In genomic region chr21:15061284-15061683, GRCh38 we compare ENCODE assay signal across 11 cellular contexts. TPM values are rescaled to one million over a fixed set of nuclear protein-coding genes. Genes with fewer than 3 reads are reported as not detected.
DNase-seq lines count a peak whose midpoint lies in the region; ATAC-seq and TF ChIP-seq lines count a peak whose summit lies in the region.
"Had no signal": no experiment of that assay in that cellular context is flagged by ENCODE, and none has a peak within 500 bp of the region (broad histone marks: within the 10 kb centered on the region; RNA-seq: fewer than 3 reads in every experiment).

No MANE protein-coding gene starts in this region.

- no peak for TF ChIP-seq RAD21 in liver (IDR thresholded peaks at IDR 0.05)

- intact Hi-C loops in left ventricle myocardium inferior (cut with micrococcal nuclease) (loop anchor here (5.0 kb wide), 1 partner anchor 421 kb away; no protein-coding TSS in a partner anchor), heart right ventricle (cut with DNase I) (loop anchor here in 9 of 10 donors (5.0 to 10.0 kb wide), 9 partner anchors 84 to 676 kb away; partner anchors contain the start of gene HSPA13 (in 1 of the 9))
- intact Hi-C loops in CD4-positive, alpha-beta memory T cell (cut with micrococcal nuclease), result loop anchor here (5.0 to 10.0 kb wide), 4 partner anchors 54 to 766 kb away; no protein-coding TSS in a partner anchor

- H3K9me3 Mint-ChIP-seq in activated naive CD8-positive, alpha-beta T cell (ENCODE audit: low read depth), result no peaks in the 10 kb centered on the region
- no peaks in the 10 kb centered on the region for H3K9me3 Mint-ChIP-seq in type B pancreatic cell
- H3K9me3 Mint-ChIP-seq in CD4-positive, alpha-beta memory T cell, result no peaks in the 10 kb centered on the region

- TF ChIP-seq CTCF in left ventricle myocardium inferior (IDR thresholded peaks at IDR 0.05; ENCODE audit: borderline replicate concordance), result no peak
- no peak for TF ChIP-seq CTCF in heart right ventricle (IDR thresholded peaks at IDR 0.05)
- TF ChIP-seq CTCF in liver (IDR thresholded peaks at IDR 0.05; ENCODE audit: low read depth, low read length, missing input control), result no peak
- no peak for TF ChIP-seq CTCF in type B pancreatic cell (conservative IDR thresholded peaks at IDR 0.05)

- H3K36me3 Mint-ChIP-seq in activated naive CD8-positive, alpha-beta T cell, result no peaks in the 10 kb centered on the region
- peaks cover 11% of the 10 kb centered on the region for H3K36me3 Mint-ChIP-seq in type B pancreatic cell
- H3K36me3 Mint-ChIP-seq in CD4-positive, alpha-beta memory T cell, result peaks cover 0 to 15% of the 10 kb centered on the region in 2 donors

- 42 to 57% methylated on average over 3 of the region's 3 CpGs for WGBS in heart right ventricle, 2 donors
- 47% methylated on average over 3 of the region's 3 CpGs for WGBS in liver

- H3K27ac ChIP-seq in left ventricle myocardium inferior (replicated peaks) (peak overlapping the region; percentile 0), heart right ventricle (peak overlapping the region in 1 of 10 donors; percentile 97), liver (ENCODE audit: low read depth in 1 of 2, low read length in 2 of 2) (peak overlapping the region; percentile 5 to 26)
- H3K27ac ChIP-seq in CD4-positive, alpha-beta memory T cell (ENCODE audit: low read depth, low read length), result no peak overlapping the region

- POLR2A ChIA-PET in CD4-positive, alpha-beta memory T cell (lab: Charles Lee; ENCODE audit: partially characterized antibody), result no interaction called here

- no peak for ATAC-seq in heart right ventricle
- ATAC-seq: pancreas had no signal

- DNase-seq in left ventricle myocardium inferior (no peak), heart right ventricle (no peak), type B pancreatic cell (ENCODE audit: extremely low spot score, unreplicated experiment) (no peak), NCI-H82 treated with DMSO at 0.1 percent for 48 hours (lab: John Stamatoyannopoulos, UW; ENCODE audit: unreplicated experiment) (no peak), COLO668 (lab: John Stamatoyannopoulos, UW; ENCODE audit: unreplicated experiment) (no peak)
- DNase-seq in CD4-positive, alpha-beta memory T cell, result no peak
- DNase-seq: H7, NCI-H2029, pancreas had no signal

- H3K9ac ChIP-seq in liver (ENCODE audit: low read depth in 1 of 2, low read length in 2 of 2), result peak overlapping the region in 1 of 2 donors; percentile 56

- H3K4me3 Mint-ChIP-seq in activated naive CD8-positive, alpha-beta T cell, result peak overlapping the region; percentile 90
- peak overlapping the region; percentile 95 for H3K4me3 Mint-ChIP-seq in type B pancreatic cell
- peak overlapping the region in 2 of 8 donors; percentile 6 to 24 for H3K4me3 Mint-ChIP-seq in CD4-positive, alpha-beta memory T cell

- peaks cover 74% of the 10 kb centered on the region for H3K4me1 Mint-ChIP-seq in activated naive CD8-positive, alpha-beta T cell (ENCODE audit: low read depth)
- peaks cover 55% of the 10 kb centered on the region for H3K4me1 Mint-ChIP-seq in type B pancreatic cell (ENCODE audit: unreplicated experiment)
- peaks cover 30 to 76% (median 50%) of the 10 kb centered on the region in 4 donors for H3K4me1 Mint-ChIP-seq in CD4-positive, alpha-beta memory T cell

- H3K27me3 ChIP-seq in left ventricle myocardium inferior (ENCODE audit: low read depth) (no peaks in the 10 kb centered on the region), heart right ventricle (no peaks in the 10 kb centered on the region), liver (ENCODE audit: control insufficient read depth in 4 of 4, insufficient read depth in 4 of 4, low read length in 3 of 4) (no peaks in the 10 kb centered on the region)
- H3K27me3 ChIP-seq in CD4-positive, alpha-beta memory T cell (ENCODE audit: insufficient read depth, low read length), result no peaks in the 10 kb centered on the region
- H3K27me3 ChIP-seq: pancreas had no signal

- H3K4me1 ChIP-seq in left ventricle myocardium inferior, result peaks cover 94% of the 10 kb centered on the region
- peaks cover 3 to 75% (median 72%) of the 10 kb centered on the region in 9 donors for H3K4me1 ChIP-seq in heart right ventricle
- peaks cover 6 to 58% (median 28%) of the 10 kb centered on the region in 4 donors for H3K4me1 ChIP-seq in liver (ENCODE audit: control insufficient read depth in 4 of 4, insufficient read depth in 4 of 4, low read length in 3 of 4)
- peaks cover 54% of the 10 kb centered on the region for H3K4me1 ChIP-seq in CD4-positive, alpha-beta memory T cell (ENCODE audit: insufficient read depth, low read length)

- CTCF ChIA-PET in CD4-positive, alpha-beta memory T cell (lab: Charles Lee; ENCODE audit: partially characterized antibody), result interaction anchor here (1.7 kb wide), 1 partner anchor 492 kb away, joined by 4 read pairs; no protein-coding TSS in a partner anchor

- peak overlapping the region; percentile 95 for H3K27ac Mint-ChIP-seq in activated naive CD8-positive, alpha-beta T cell
- peak overlapping the region; percentile 15 for H3K27ac Mint-ChIP-seq in type B pancreatic cell
- H3K27ac Mint-ChIP-seq in CD4-positive, alpha-beta memory T cell, result no peak overlapping the region

- peak overlapping the region; percentile 22 for H3K4me3 ChIP-seq in left ventricle myocardium inferior
- H3K4me3 ChIP-seq in heart right ventricle, result peak overlapping the region in 2 of 10 donors; percentile 83 to 96
- H3K4me3 ChIP-seq in liver (ENCODE audit: low read depth in 1 of 3, low read length in 3 of 3), result no peak overlapping the region
- H3K4me3 ChIP-seq in CD4-positive, alpha-beta memory T cell (ENCODE audit: low read length in 2 of 2), result no peak overlapping the region

- no peaks in the 10 kb centered on the region for H3K27me3 Mint-ChIP-seq in activated naive CD8-positive, alpha-beta T cell
- no peaks in the 10 kb centered on the region for H3K27me3 Mint-ChIP-seq in type B pancreatic cell
- peaks cover 0 to 12% of the 10 kb centered on the region in 2 donors for H3K27me3 Mint-ChIP-seq in CD4-positive, alpha-beta memory T cell

- H3K9me3 ChIP-seq in left ventricle myocardium inferior (replicated peaks) (no peaks in the 10 kb centered on the region), heart right ventricle (no peaks in the 10 kb centered on the region), liver (ENCODE audit: control insufficient read depth in 4 of 4, low read length in 3 of 4) (no peaks in the 10 kb centered on the region)
- no peaks in the 10 kb centered on the region for H3K9me3 ChIP-seq in CD4-positive, alpha-beta memory T cell (ENCODE audit: control insufficient read depth in 1 of 2, low read length in 2 of 2)
- H3K9me3 ChIP-seq: pancreas had no signal

- H3K36me3 ChIP-seq in left ventricle myocardium inferior (no peaks in the 10 kb centered on the region), heart right ventricle (no peaks in the 10 kb centered on the region), liver (ENCODE audit: control insufficient read depth in 4 of 4, insufficient read depth in 3 of 4, low read depth in 1 of 4, low read length in 3 of 4) (no peaks in the 10 kb centered on the region)
- H3K36me3 ChIP-seq in CD4-positive, alpha-beta memory T cell (ENCODE audit: insufficient read depth, low read length), result no peaks in the 10 kb centered on the region
- H3K36me3 ChIP-seq: pancreas had no signal

TF ChIP-seq in liver, 16 proteins besides CTCF, POLR2A, EP300 and RAD21:
- TF ChIP-seq FOXA2 (IDR thresholded peaks at IDR 0.05), result no peak
- no peak for TF ChIP-seq REST (IDR thresholded peaks at IDR 0.05)
- no peak for TF ChIP-seq ATF3 (IDR thresholded peaks at IDR 0.05)
- no peak for TF ChIP-seq MAX (IDR thresholded peaks at IDR 0.05)
TF ChIP-seq in liver: peak in this region for 0.

RNA-seq across cellular contexts. Expression of gene NRIP1, which starts 3.5 kb away (rescaled TPM):
- 16.8 TPM for total RNA-seq in left ventricle myocardium inferior
- 10 to 100 TPM; 13.6 to 40.3 (median 17.9) TPM for total RNA-seq in heart right ventricle
- polyA plus RNA-seq in heart right ventricle, result 1 to 10 TPM; 3.2 to 4.5 TPM
- 10 to 100 TPM; 20.5 to 28.4 TPM for total RNA-seq in liver
- 1 to 10 TPM; 3.8 to 4.7 TPM for polyA plus RNA-seq in liver
- total RNA-seq in type B pancreatic cell (ENCODE audit: low replicate concordance), result 52.5 and 88.6 TPM in 2 replicates
- total RNA-seq in CD4-positive, alpha-beta memory T cell, result 10 to 100 TPM; 22.8 to 24.5 TPM
- 10 to 100 TPM; 17.4 to 21.4 TPM for polyA plus RNA-seq in CD4-positive, alpha-beta memory T cell

Comparison
In these comparisons a context has a peak if more than half of its experiments do, and no peak if none do; other contexts are left out.
1. H3K27ac Mint-ChIP-seq: peak in activated naive CD8-positive, alpha-beta T cell (single experiment) and type B pancreatic cell (single experiment); none in CD4-positive, alpha-beta memory T cell (0 of 7).